In the genomic region with DNA sequence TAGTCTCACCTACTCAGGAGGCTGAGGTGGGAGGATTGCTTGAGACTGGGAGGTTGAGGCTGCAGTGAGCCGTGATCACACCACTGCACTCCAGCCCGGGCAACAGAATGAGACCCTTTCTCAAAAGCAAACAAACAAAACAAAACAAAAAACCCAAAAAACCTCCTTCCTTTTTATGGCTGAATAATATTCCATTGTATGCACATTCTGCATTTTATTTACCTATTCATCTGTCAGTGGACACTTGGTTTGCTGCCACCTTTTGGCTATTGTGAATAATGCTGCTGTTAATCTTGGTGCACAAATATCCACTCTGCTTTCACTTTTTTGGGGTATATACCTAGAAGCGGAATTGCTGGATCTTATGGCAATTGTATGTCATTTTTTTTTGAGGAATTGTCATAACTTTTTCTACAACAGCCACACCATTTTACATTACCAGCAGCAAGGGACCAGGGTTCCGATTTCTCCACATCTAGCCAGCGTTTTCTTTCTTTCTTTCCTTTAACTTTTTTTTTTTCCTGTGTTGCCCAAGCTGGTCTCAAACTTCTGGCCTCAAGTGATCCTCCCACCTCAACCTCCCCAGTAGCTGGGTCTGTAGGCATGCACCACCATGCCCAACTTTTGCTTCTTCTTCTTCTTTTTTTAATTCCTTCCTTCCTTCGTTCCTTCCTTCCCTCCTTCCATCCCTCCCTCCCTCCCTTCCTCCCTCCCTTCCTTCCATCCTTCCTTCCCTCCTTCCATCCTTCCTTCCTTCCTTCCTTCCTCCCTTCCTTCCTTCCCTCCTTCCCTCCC, we compare ENCODE assay signal across 9 cellular contexts. TPM values are rescaled to one million over a fixed set of nuclear protein-coding genes. Genes with fewer than 3 reads are reported as not detected.
DNase-seq lines count a peak whose midpoint lies in the region; ATAC-seq and TF ChIP-seq lines count a peak whose summit lies in the region.
"Had no signal": no experiment of that assay in that cellular context is flagged by ENCODE, and none has a peak within 500 bp of the region (broad histone marks: within the 10 kb centered on the region; RNA-seq: fewer than 3 reads in every experiment).

No MANE protein-coding gene starts in this region.

- in situ Hi-C loops in astrocyte of the cerebellum (cut with HindIII; ENCODE audit: low sequenced_read_pairs) = no loop called here

- peaks cover 2% of the 10 kb centered on the region for H3K27me3 ChIP-seq in HL-60 (ENCODE audit: insufficient read depth, poor library complexity, severe bottlenecking)

- ATAC-seq in mucosa of descending colon = no peak
- no peak for ATAC-seq in GM18909 (IDR thresholded peaks at IDR 0.05; ENCODE audit: poor library complexity, unreplicated experiment)
- ATAC-seq in GM18870 (IDR thresholded peaks at IDR 0.05; ENCODE audit: unreplicated experiment) = no peak

- no peaks in the 10 kb centered on the region for H3K4me1 ChIP-seq in mucosa of descending colon (ENCODE audit: low read depth)

- peaks cover 91% of the 10 kb centered on the region for H3K27me3 Mint-ChIP-seq in Calu3 (ENCODE audit: unreplicated experiment)
- peaks cover 28% of the 10 kb centered on the region for H3K27me3 Mint-ChIP-seq in activated CD4-positive, alpha-beta memory T cell treated with anti-CD3 and anti-CD28 coated beads for 36 hours

- H3K36me3 ChIP-seq in mucosa of descending colon (ENCODE audit: low read depth) = no peaks in the 10 kb centered on the region

- peaks cover 9% of the 10 kb centered on the region for H3K4me1 Mint-ChIP-seq in Calu3 (ENCODE audit: low read depth, unreplicated experiment)
- H3K4me1 Mint-ChIP-seq in activated CD4-positive, alpha-beta memory T cell treated with anti-CD3 and anti-CD28 coated beads for 36 hours (ENCODE audit: low read depth) = no peaks in the 10 kb centered on the region

- DNase-seq in Calu3 (peak; percentile 33), HL-60 (ENCODE audit: low read depth in 1 of 2, low spot score in 1 of 2) (peak in 1 of 2 experiments; percentile 18), astrocyte of the cerebellum (ENCODE audit: low read depth) (peak; percentile 15), mucosa of descending colon (peak in 1 of 3 donors; percentile 42), germinal center (ENCODE audit: low spot score) (no peak)
- DNase-seq in activated CD4-positive, alpha-beta memory T cell treated with anti-CD3 and anti-CD28 coated beads for 36 hours = no peak

- intact Hi-C loops in Calu3 (cut with micrococcal nuclease; ENCODE audit: unreplicated experiment) (loop anchor here (1.0 kb wide), 1 partner anchor 226 kb away; no protein-coding TSS in a partner anchor), mucosa of descending colon (cut with DNase I, micrococcal nuclease) (no loop called here)
- intact Hi-C loops in activated CD4-positive, alpha-beta memory T cell treated with anti-CD3 and anti-CD28 coated beads for 36 hours (cut with micrococcal nuclease) = loop anchor here (1.0 to 5.0 kb wide), 4 partner anchors 37 to 226 kb away; partner anchors contain the start of gene BNIP1

- H3K27ac Mint-ChIP-seq in Calu3 (ENCODE audit: unreplicated experiment) = no peak overlapping the region
- H3K27ac Mint-ChIP-seq in activated CD4-positive, alpha-beta memory T cell treated with anti-CD3 and anti-CD28 coated beads for 36 hours = no peak overlapping the region
- H3K27ac Mint-ChIP-seq: stimulated activated naive CD8-positive, alpha-beta T cell treated with anti-CD3 and anti-CD28 coated beads, Interleukin-15, Interleukin-2, amounts not matched to agents 100 ng/mL and 50 ng/mL, for 24 hours had no signal

- CTCF ChIA-PET in Calu3 (lab: Charles Lee) = interaction anchor here (0.6 to 0.7 kb wide), 2 partner anchors 60 to 221 kb away, joined by 3 to 5 read pairs; no protein-coding TSS in a partner anchor
- CTCF ChIA-PET in activated CD4-positive, alpha-beta memory T cell treated with anti-CD3 and anti-CD28 coated beads for 36 hours (lab: Charles Lee) = interaction anchor here (0.7 to 1.2 kb wide), 6 partner anchors 38 to 233 kb away, joined by 3 to 6 read pairs (median 4); no protein-coding TSS in a partner anchor

- H3K4me3 Mint-ChIP-seq in Calu3 (ENCODE audit: low read depth, unreplicated experiment) = no peak overlapping the region
- H3K4me3 Mint-ChIP-seq in activated CD4-positive, alpha-beta memory T cell treated with anti-CD3 and anti-CD28 coated beads for 36 hours = no peak overlapping the region
- H3K4me3 Mint-ChIP-seq: stimulated activated naive CD8-positive, alpha-beta T cell treated with anti-CD3 and anti-CD28 coated beads, Interleukin-15, Interleukin-2, amounts not matched to agents 100 ng/mL and 50 ng/mL, for 24 hours had no signal

- H3K4me3 ChIP-seq in HL-60 (replicated peaks; ENCODE audit: insufficient read depth, low read length) = no peak overlapping the region
- H3K4me3 ChIP-seq in astrocyte of the cerebellum (ENCODE audit: low read depth, low read length) = no peak overlapping the region
- no peak overlapping the region for H3K4me3 ChIP-seq in mucosa of descending colon

- H3K9me3 ChIP-seq in mucosa of descending colon = peaks cover 7% of the 10 kb centered on the region

- H3K36me3 Mint-ChIP-seq in Calu3 (ENCODE audit: insufficient read depth, unreplicated experiment) = no peaks in the 10 kb centered on the region
- no peaks in the 10 kb centered on the region for H3K36me3 Mint-ChIP-seq in activated CD4-positive, alpha-beta memory T cell treated with anti-CD3 and anti-CD28 coated beads for 36 hours

- H3K9me3 Mint-ChIP-seq in Calu3 (ENCODE audit: low read depth, unreplicated experiment) = peaks cover 2% of the 10 kb centered on the region
- peaks cover 5% of the 10 kb centered on the region for H3K9me3 Mint-ChIP-seq in activated CD4-positive, alpha-beta memory T cell treated with anti-CD3 and anti-CD28 coated beads for 36 hours

- TF ChIP-seq CTCF in Calu3 (IDR thresholded peaks at IDR 0.05; ENCODE audit: unreplicated experiment) (peak; percentile 62), HL-60 (IDR thresholded peaks at IDR 0.05; ENCODE audit: insufficient read depth, low read length) (peak; percentile 40), astrocyte of the cerebellum (IDR thresholded peaks at IDR 0.05; ENCODE audit: low read depth, low read length, missing control alignments) (peak; percentile 39), mucosa of descending colon (IDR thresholded peaks at IDR 0.05) (peak; percentile 19)

- no peak overlapping the region for H3K27ac ChIP-seq in HL-60 (replicated peaks)

- BruUV-seq in Calu3 (replicated peaks; lab: Mats Ljungman, UMichigan) = no TSS peak

- POLR2A ChIA-PET in activated CD4-positive, alpha-beta memory T cell treated with anti-CD3 and anti-CD28 coated beads for 36 hours (lab: Charles Lee) = no interaction called here

RNA-seq across cellular contexts. Expression of gene NKX2-5, which starts 30.6 kb away (rescaled TPM):
- not detected in 2 replicates for total RNA-seq in Calu3 (2022)
- total RNA-seq in mucosa of descending colon = not detected
- total RNA-seq in activated CD4-positive, alpha-beta memory T cell treated with anti-CD3 and anti-CD28 coated beads for 36 hours = not detected

Comparison
In these comparisons a context has a peak if more than half of its experiments do, and no peak if none do; other contexts are left out.
1. DNase-seq: peak in Calu3 (single experiment) and astrocyte of the cerebellum (single experiment); none in activated CD4-positive, alpha-beta memory T cell treated with anti-CD3 and anti-CD28 coated beads for 36 hours (single experiment) and germinal center (single experiment).
2. intact Hi-C loops: an anchor here in Calu3 (1.0 kb wide) and activated CD4-positive, alpha-beta memory T cell treated with anti-CD3 and anti-CD28 coated beads for 36 hours (1.0 to 5.0 kb wide); none called in mucosa of descending colon.
3. Peak in every context shown above with its lines, with median percentiles within 50 percentile points of each other: CTCF ChIP-seq.